ENCODE assay signal across 1 cellular context in genomic region chr21:29315155-29315749, GRCh38.
TF ChIP-seq lines count a peak whose summit lies in the region.

No MANE protein-coding gene starts in this region.

TF ChIP-seq in WTC11, 78 proteins besides CTCF, POLR2A, EP300 and RAD21 (continued from another document):
- no peak for TF ChIP-seq PRDM15 (CRISPR knock-in tag; IDR thresholded peaks at IDR 0.05)
- TF ChIP-seq ZNF416 (CRISPR knock-in tag; IDR thresholded peaks at IDR 0.05): no peak
- no peak for TF ChIP-seq TEAD1 (CRISPR knock-in tag; IDR thresholded peaks at IDR 0.05)
- TF ChIP-seq NFE2L1 (CRISPR knock-in tag; IDR thresholded peaks at IDR 0.05): no peak
- TF ChIP-seq NFATC4 (CRISPR knock-in tag; IDR thresholded peaks at IDR 0.05): no peak
- TF ChIP-seq ZSCAN18 (CRISPR knock-in tag; IDR thresholded peaks at IDR 0.05): no peak
- TF ChIP-seq CBFB (CRISPR knock-in tag; IDR thresholded peaks at IDR 0.05; ENCODE audit: low read depth): no peak
- no peak for TF ChIP-seq ZNF396 (CRISPR knock-in tag; IDR thresholded peaks at IDR 0.05; ENCODE audit: borderline replicate concordance)
